In genomic region chr7:82443801-82444219, GRCh38 we compare ENCODE assay signal across 8 cellular contexts. TPM values are rescaled to one million over a fixed set of nuclear protein-coding genes. Genes with fewer than 3 reads are reported as not detected.
DNase-seq lines count a peak whose midpoint lies in the region; ATAC-seq, FAIRE-seq and TF ChIP-seq lines count a peak whose summit lies in the region.

No MANE protein-coding gene starts in this region.

- POLR2A ChIA-PET in IMR-90 (lab: Charles Lee; ENCODE audit: unreplicated experiment) = no interaction called here
- POLR2A ChIA-PET in H1 (lab: Charles Lee; ENCODE audit: partially characterized antibody) = interaction anchor here (1.0 kb wide), 2 partner anchors 15 to 68 kb away, joined by 3 read pairs; no protein-coding TSS in a partner anchor

- peak; percentile 37 for TF ChIP-seq CTCF in IMR-90 (conservative IDR thresholded peaks at IDR 0.05; ENCODE audit: low read depth, low read length)
- TF ChIP-seq CTCF in H1 (IDR thresholded peaks at IDR 0.05; ENCODE audit: control extremely low read depth in 1 of 3, insufficient read depth in 1 of 3, low read depth in 1 of 3, low read length in 3 of 3) = no peak; a peak in 1 of 4 replicates
- TF ChIP-seq CTCF in lower lobe of right lung (IDR thresholded peaks at IDR 0.05) = no peak

- no peak for FAIRE-seq in H1 (lab: Jason Lieb, UNC)

- H3K56ac ChIP-seq in IMR-90 (ENCODE audit: extremely low read depth, insufficient read depth, low read length) = peak overlapping the region; percentile 68
- no peak overlapping the region for H3K56ac ChIP-seq in H1 (replicated peaks; ENCODE audit: insufficient read length, low read depth, low read length)

- H2BK20ac ChIP-seq in IMR-90 (ENCODE audit: low read depth, low read length) (no peak overlapping the region), H1 (ENCODE audit: low read length) (peak overlapping the region; percentile 19; the same call in 1 of the 2 replicates)

- peak; percentile 91 for ATAC-seq in IMR-90 (ENCODE audit: low read depth)
- ATAC-seq in lower lobe of right lung = peak; percentile 92 to 93
- ATAC-seq in GM21576 (IDR thresholded peaks at IDR 0.05; ENCODE audit: unreplicated experiment) = no peak
- ATAC-seq in HG03460 (IDR thresholded peaks at IDR 0.05; ENCODE audit: unreplicated experiment) = no peak

- H3K4me1 ChIP-seq in IMR-90 (ENCODE audit: control insufficient read depth, insufficient read depth, low read length) = peaks cover 2% of the 10 kb centered on the region
- 0 out of 2 replicates have a peak, but pooled peaks cover 9% of the 10 kb centered on the region for H3K4me1 ChIP-seq in SJCRH30
- H3K4me1 ChIP-seq in H1 (replicated peaks in 1 of 4; ENCODE audit: control insufficient read depth in 3 of 4, insufficient read depth in 4 of 4, low read length in 3 of 4) = peaks cover 0 to 7% (median 5%) of the 10 kb centered on the region in 4 experiments; a peak in 4 of 7 replicates
- peaks cover 4% of the 10 kb centered on the region for H3K4me1 ChIP-seq in lower lobe of right lung

- H2BK5ac ChIP-seq in IMR-90 (ENCODE audit: low read depth, low read length, poor library complexity, severe bottlenecking) (peak overlapping the region; percentile 88), H1 (ENCODE audit: low read depth, low read length) (0 out of 2 replicates have a peak overlapping the region, but pooled peaks have one; percentile 48)

- CTCF ChIA-PET in IMR-90 (lab: Yijun Ruan, JAX) = no interaction called here
- CTCF ChIA-PET in H1 (lab: Charles Lee; ENCODE audit: partially characterized antibody) = interaction anchor here (1.5 kb wide), 1 partner anchor 35 kb away, joined by 3 read pairs; no protein-coding TSS in a partner anchor

- H3K23me2 ChIP-seq in H1 (ENCODE audit: low read depth, low read length) = peaks cover 15% of the 10 kb centered on the region

- in situ Hi-C loops in IMR-90 (cut with MboI; ENCODE audit: low sequenced_read_pairs) = no loop called here

- BruUV-seq in IMR-90 (replicated peaks; lab: Mats Ljungman, UMichigan) = no TSS peak

- no peak for TF ChIP-seq EP300 in H1 (IDR thresholded peaks at IDR 0.05; ENCODE audit: borderline replicate concordance in 1 of 2, low read depth in 2 of 2, low read length in 2 of 2)

- 0 out of 2 replicates have a peak overlapping the region, but pooled peaks have one; percentile 31 for H3K18ac ChIP-seq in IMR-90 (ENCODE audit: low read depth, low read length)
- peak overlapping the region; percentile 75 for H3K18ac ChIP-seq in H1 (ENCODE audit: extremely low read depth, low read length)

- peak overlapping the region; percentile 56; the same call in 1 of the 2 replicates for H4K91ac ChIP-seq in IMR-90 (ENCODE audit: insufficient read depth, low read depth, low read length)
- H4K91ac ChIP-seq in H1 (replicated peaks; ENCODE audit: insufficient read length, low read length) = no peak overlapping the region

- H3K14ac ChIP-seq in IMR-90 (replicated peaks; ENCODE audit: low read depth, low read length) (no peak overlapping the region; the same call in 1 of the 2 replicates), H1 (ENCODE audit: insufficient read length) (no peak overlapping the region)

- peak overlapping the region; percentile 94; the same call in 1 of the 2 replicates for H3K9ac ChIP-seq in IMR-90 (ENCODE audit: low read depth, low read length)
- H3K9ac ChIP-seq in H1 (replicated peaks in 1 of 4; ENCODE audit: extremely low read depth in 1 of 4, low read depth in 3 of 4, low read length in 3 of 4) = peak overlapping the region; percentile 15 to 99 (median 72)

- H3K4me3 ChIP-seq in IMR-90 (ENCODE audit: insufficient read depth, low read depth, low read length) = peak overlapping the region; percentile 96
- peak overlapping the region; percentile 98 for H3K4me3 ChIP-seq in SJCRH30
- H3K4me3 ChIP-seq in H1 (ENCODE audit: extremely low read depth in 1 of 4, insufficient read depth in 2 of 4, low read depth in 3 of 4, low read length in 4 of 4) = peak overlapping the region; percentile 67 to 94 (median 85)
- peak overlapping the region; percentile 65 for H3K4me3 ChIP-seq in lower lobe of right lung

- H2AK9ac ChIP-seq in IMR-90 (replicated peaks; ENCODE audit: low read depth, low read length, poor library complexity) = no peak overlapping the region

- H4K20me1 ChIP-seq in IMR-90 (ENCODE audit: insufficient read depth, low read length) (no peaks in the 10 kb centered on the region), H1 (replicated peaks in 1 of 2; ENCODE audit: control insufficient read depth in 1 of 2, insufficient read depth in 2 of 2, low read length in 2 of 2) (no peaks in the 10 kb centered on the region)

- dilution Hi-C loops in IMR-90 (cut with HindIII; ENCODE audit: low sequenced_read_pairs, unreplicated experiment) = no loop called here

- TF ChIP-seq POLR2A in IMR-90 (IDR thresholded peaks at IDR 0.05; ENCODE audit: low read depth, low read length) (no peak), H1 (IDR thresholded peaks at IDR 0.05; ENCODE audit: control extremely low read depth in 1 of 2, low read depth in 2 of 2, low read length in 2 of 2) (peak in 1 of 2 experiments; percentile 25; a peak in 1 of 3 replicates)

- H4K8ac ChIP-seq in IMR-90 (ENCODE audit: low read depth in 2 of 2, low read length in 2 of 2) (peak overlapping the region; percentile 44 to 50; a peak in 1 of 4 replicates), H1 (ENCODE audit: extremely low read depth, insufficient read depth, low read length) (no peak overlapping the region)

- H4K5ac ChIP-seq in IMR-90 (ENCODE audit: low read depth, low read length) (peak overlapping the region; percentile 39; the same call in 1 of the 2 replicates), H1 (ENCODE audit: insufficient read length, low read depth, low read length) (peak overlapping the region; percentile 41)

- peak; percentile 39; the same call in 1 of the 2 replicates for TF ChIP-seq RAD21 in IMR-90 (IDR thresholded peaks at IDR 0.05; ENCODE audit: low read length)
- no peak for TF ChIP-seq RAD21 in H1 (IDR thresholded peaks at IDR 0.05 in 1 of 2, conservative IDR thresholded peaks at IDR 0.05 in 1 of 2; ENCODE audit: low read depth in 2 of 2, low read length in 2 of 2)

- intact Hi-C loops in IMR-90 (cut with micrococcal nuclease) = loop anchor here (2.0 to 5.0 kb wide), 3 partner anchors 129 to 392 kb away; no protein-coding TSS in a partner anchor
- intact Hi-C loops in lower lobe of right lung (cut with DNase I) = no loop called here

- H3K27ac ChIP-seq in IMR-90 (ENCODE audit: insufficient read depth, low read length) (peak overlapping the region; percentile 98), SJCRH30 (peak overlapping the region; percentile 91), H1 (ENCODE audit: low read depth, low read length) (no peak overlapping the region), lower lobe of right lung (peak overlapping the region; percentile 79)

- H3K4ac ChIP-seq in IMR-90 (ENCODE audit: low read depth, low read length) = peak overlapping the region; percentile 88
- H3K4ac ChIP-seq in H1 (replicated peaks; ENCODE audit: insufficient read length, low read depth, low read length) = no peak overlapping the region

- no CpG with 5 or more reads among the region's 39 CpGs for WGBS in IMR-90 (ENCODE audit: extremely low coverage in 2 of 2, insufficient read length in 1 of 2), 2 experiments
- WGBS in H1 (ENCODE audit: extremely low coverage in 1 of 2, insufficient coverage in 1 of 2, insufficient read length in 1 of 2, insufficient replicate concordance in 2 of 2, low coverage in 1 of 2, low lambda C conversion rate in 2 of 2, missing lambda C conversion rate in 1 of 2), 2 experiments = 0% methylated on average over 33 of the region's 39 CpGs; no CpG with 5 or more reads in 1 of the 2 experiments

- peak overlapping the region; percentile 21 for H2BK120ac ChIP-seq in IMR-90 (ENCODE audit: low read depth, low read length)
- H2BK120ac ChIP-seq in H1 (replicated peaks; ENCODE audit: low read depth, low read length) = no peak overlapping the region

- H3K4me2 ChIP-seq in IMR-90 (ENCODE audit: low read depth, low read length) = peak overlapping the region; percentile 91
- H3K4me2 ChIP-seq in H1 (ENCODE audit: insufficient read depth in 1 of 2, low read depth in 2 of 2, low read length in 2 of 2) = peak overlapping the region; percentile 82 to 94

- H3K79me1 ChIP-seq in IMR-90 (ENCODE audit: low read depth in 1 of 2, low read length in 2 of 2) = peaks cover 4 to 12% of the 10 kb centered on the region in 2 experiments; a peak in 3 of 4 replicates
- no peaks in the 10 kb centered on the region for H3K79me1 ChIP-seq in H1 (ENCODE audit: low read depth, low read length)

- H3K9me3 ChIP-seq in IMR-90 (ENCODE audit: control insufficient read depth, insufficient read depth, low read length) = no peaks in the 10 kb centered on the region
- H3K9me3 ChIP-seq in SJCRH30 (replicated peaks) = no peaks in the 10 kb centered on the region
- no peaks in the 10 kb centered on the region for H3K9me3 ChIP-seq in H1 (ENCODE audit: insufficient read depth in 2 of 2, low read depth in 1 of 2, low read length in 1 of 2)
- H3K9me3 ChIP-seq in lower lobe of right lung = no peaks in the 10 kb centered on the region

- peaks cover 3% of the 10 kb centered on the region; the same call in 1 of the 2 replicates for H3K9me1 ChIP-seq in IMR-90 (ENCODE audit: insufficient read depth, low read length)

- peaks cover 0 to 35% of the 10 kb centered on the region in 2 experiments; a peak in 3 of 4 replicates for H3K79me2 ChIP-seq in H1 (ENCODE audit: control insufficient read depth in 1 of 2, insufficient read depth in 2 of 2, low read length in 2 of 2)

- H2BK15ac ChIP-seq in IMR-90 (ENCODE audit: low read depth, low read length) (no peak overlapping the region), H1 (ENCODE audit: low read length) (no peak overlapping the region)

- H3K36me3 ChIP-seq in IMR-90 (ENCODE audit: control insufficient read depth, insufficient read depth, low read length) (no peaks in the 10 kb centered on the region), SJCRH30 (no peaks in the 10 kb centered on the region), H1 (ENCODE audit: control insufficient read depth in 2 of 4, insufficient read depth in 4 of 4, low read length in 3 of 4) (no peaks in the 10 kb centered on the region), lower lobe of right lung (no peaks in the 10 kb centered on the region)

- no peak overlapping the region for H2AK5ac ChIP-seq in IMR-90 (ENCODE audit: low read depth, low read length)
- H2AK5ac ChIP-seq in H1 (ENCODE audit: low read depth, low read length) = no peak overlapping the region

- H2AFZ ChIP-seq in IMR-90 (replicated peaks; ENCODE audit: low read length, poor library complexity) (peak overlapping the region; percentile 96), H1 (ENCODE audit: low read length) (peak overlapping the region; percentile 98)

- H2BK12ac ChIP-seq in H1 (ENCODE audit: low read depth, low read length) = peak overlapping the region; percentile 85; the same call in 1 of the 2 replicates

- H3K27me3 ChIP-seq in IMR-90 (ENCODE audit: control insufficient read depth, insufficient read depth, low read length) (no peaks in the 10 kb centered on the region), SJCRH30 (no peaks in the 10 kb centered on the region), H1 (replicated peaks in 1 of 4; ENCODE audit: control insufficient read depth in 3 of 4, extremely low read depth in 1 of 4, insufficient read depth in 3 of 4, low read length in 3 of 4) (no peaks in the 10 kb centered on the region), lower lobe of right lung (ENCODE audit: low read depth) (peaks cover 23% of the 10 kb centered on the region)

- DNase-seq in EH (ENCODE audit: low read depth) = peak; percentile 93
- DNase-seq in IMR-90 = peak; percentile 91
- peak; percentile 88 to 92 for DNase-seq in SJCRH30
- peak in 1 of 2 experiments; percentile 79 for DNase-seq in H1 (ENCODE audit: low read depth in 1 of 2, low spot score in 2 of 2)
- peak; percentile 70 for DNase-seq in lower lobe of right lung
- peak; percentile 80 for DNase-seq in stromal cell of bone marrow (ENCODE audit: low read depth)

- H3K23ac ChIP-seq in IMR-90 (ENCODE audit: low read depth, low read length) = peak overlapping the region; percentile 21
- no peak overlapping the region for H3K23ac ChIP-seq in H1 (ENCODE audit: insufficient read length)

RNA-seq across cellular contexts. Expression of gene CACNA2D1, which starts 0.2 kb away (rescaled TPM):
- total RNA-seq in IMR-90 (2012; rRNA removed) (21.9 and 32.2 TPM in 2 replicates), lower lobe of right lung (12.5 TPM)
- polyA plus RNA-seq in IMR-90 (2012; rRNA removed) (5.3 and 5.8 TPM in 2 replicates), H1 (2011; rRNA removed) (2.9 and 4.3 TPM in 2 replicates)
- polyA plus RNA-seq in IMR-90 (2012; cell fraction: cytosol; rRNA removed) = 1.0 TPM in 2 replicates
- 1.3 and 6.1 TPM in 2 replicates for polyA plus RNA-seq in IMR-90 (2012; cell fraction: nucleus; rRNA removed; ENCODE audit: low replicate concordance)
- total RNA-seq in SJCRH30 (2014; rRNA removed; shearing (Covaris generic)) = 16.7 and 25.4 TPM in 2 replicates
- 25.0 and 27.3 TPM in 2 replicates for total RNA-seq in H1 (2021; fragmentation: NEBNext Ultra II Directional; extraction: Animal tissue kit (Norgen Biotek cat#: 25700))
- 4.8 TPM for polyA plus RNA-seq in H1 (2011; cell fraction: cytosol; rRNA removed)
- polyA plus RNA-seq in H1 (2011; cell fraction: nucleus; rRNA removed) = 8.1 TPM
- 5.6 to 13.7 TPM (median 8.1 TPM) in 4 replicates for polyA plus RNA-seq in H1 (2012, experiment 1 of 2)
- polyA plus RNA-seq in H1 (2012, experiment 2 of 2) = 0.68 TPM
- 23.6 TPM for polyA plus RNA-seq in H1 (2013, experiment 1 of 2)
- polyA plus RNA-seq in H1 (2013, experiment 2 of 2) = 21.9 TPM
- 32.1 and 46.5 TPM in 2 replicates for polyA minus RNA-seq in H1 (2011; rRNA and poly(A)+ RNA removed)
- 25.7 TPM for polyA minus RNA-seq in H1 (2011; cell fraction: cytosol; rRNA and poly(A)+ RNA removed)
- polyA minus RNA-seq in H1 (2011; cell fraction: nucleus; rRNA and poly(A)+ RNA removed) = 106 TPM

Comparison
In these comparisons a context has a peak if more than half of its experiments do, and no peak if none do; other contexts are left out.
1. ATAC-seq: peak in IMR-90 (single experiment) and lower lobe of right lung (2 of 2); none in GM21576 (single experiment) and HG03460 (single experiment).
2. Peak in every context shown above with its lines, with median percentiles within 50 percentile points of each other: H3K4me3 ChIP-seq.